8 cellular contexts compared by ENCODE assay signal in the genomic region with DNA sequence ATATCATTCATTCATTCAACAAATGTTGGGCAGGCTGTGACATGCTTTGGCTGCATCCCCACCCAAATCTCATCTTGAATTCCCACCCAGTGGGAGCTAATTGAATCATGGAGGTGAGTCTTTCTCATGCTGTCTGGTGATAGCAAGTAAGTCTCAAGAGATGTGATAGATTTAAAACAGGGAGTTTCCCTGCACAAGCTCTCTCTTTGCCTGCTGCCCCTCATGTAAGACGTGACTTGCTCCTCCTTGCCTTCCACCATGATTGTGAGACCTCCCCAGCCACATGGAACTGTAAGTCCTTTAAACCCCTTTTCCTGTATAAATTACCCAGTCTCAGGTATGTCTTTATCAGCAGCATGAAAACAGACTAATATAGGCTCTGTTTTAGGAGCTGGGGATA.
A peak's percentile ranks its signal among the peaks of the same experiment; 100 is the strongest.
DNase-seq lines count a peak whose midpoint lies in the region; ATAC-seq and TF ChIP-seq lines count a peak whose summit lies in the region.
"Not testable (repeated sequence)": the region's sequence is repeated elsewhere in the genome, so short reads cannot be mapped to it uniquely, and the experiment has no call there.

No MANE protein-coding gene starts in this region.

- POLR2A ChIA-PET in HEK293 (lab: Yijun Ruan, JAX) = not testable (repeated sequence)

- not testable (repeated sequence) for H2AFZ ChIP-seq in DND-41 (ENCODE audit: low read depth, low read length); GM23338; hepatocyte

- ATAC-seq in DND-41 (ENCODE audit: insufficient read depth, low read depth); GM23338: not testable (repeated sequence)

- intact Hi-C loops in esophagus muscularis mucosa (cut with DNase I) = not testable (repeated sequence)

- CTCF ChIA-PET in HEK293 (lab: Yijun Ruan, JAX) = interaction anchor here (0.6 to 2.4 kb wide), 2 partner anchors 11 to 87 kb away, joined by 5 to 21 read pairs; no protein-coding TSS in a partner anchor

- WGBS in esophagus muscularis mucosa = 89% methylated on average over 1 of the region's 1 CpG
- 95% methylated on average over 1 of the region's 1 CpG for WGBS in hepatocyte (ENCODE audit: low lambda C conversion rate, missing lambda C conversion rate)

- H3K9me3 ChIP-seq in BLaER1 = peaks cover 16% of the 10 kb centered on the region
- not testable (repeated sequence) for H3K9me3 ChIP-seq in DND-41 (ENCODE audit: insufficient read depth, low read length, severe bottlenecking); HEK293 (ENCODE audit: control insufficient read depth, insufficient read depth, low read depth, low read length); SJSA1 (replicated peaks); esophagus muscularis mucosa; hepatocyte (ENCODE audit: low read depth)

- H3K9me3 Mint-ChIP-seq in GM23338 = not testable (repeated sequence)

- not testable (repeated sequence) for TF ChIP-seq CTCF in DND-41 (IDR thresholded peaks at IDR 0.05; ENCODE audit: borderline replicate concordance, extremely low read depth, low read length, poor library complexity, severe bottlenecking); GM23338 (conservative IDR thresholded peaks at IDR 0.05; ENCODE audit: low read depth in 2 of 2); HEK293 (tag by site-specific recombination; IDR thresholded peaks at IDR 0.05); esophagus muscularis mucosa (IDR thresholded peaks at IDR 0.05); hepatocyte (IDR thresholded peaks at IDR 0.05; ENCODE audit: poor library complexity)

- H4K20me1 ChIP-seq in BLaER1; DND-41 (ENCODE audit: insufficient read depth, low read length); GM23338 (replicated peaks; ENCODE audit: insufficient read depth); hepatocyte (ENCODE audit: insufficient read depth, poor library complexity, severe bottlenecking): not testable (repeated sequence)

- H3K27ac Mint-ChIP-seq in GM23338 = peak overlapping the region; percentile 45; the same call in 1 of the 2 replicates

- H3K4me2 ChIP-seq in BLaER1 = peak overlapping the region; percentile 67
- not testable (repeated sequence) for H3K4me2 ChIP-seq in DND-41 (ENCODE audit: insufficient read depth, low read length); GM23338; hepatocyte

- TF ChIP-seq POLR2A in esophagus muscularis mucosa (IDR thresholded peaks at IDR 0.05; ENCODE audit: low read depth) = not testable (repeated sequence)

- H3K79me2 ChIP-seq in DND-41 (ENCODE audit: insufficient read depth, low read length); GM23338 (replicated peaks; ENCODE audit: insufficient read depth); hepatocyte: not testable (repeated sequence)

- not testable (repeated sequence) for H3K36me3 ChIP-seq in BLaER1; DND-41 (ENCODE audit: insufficient read depth, low read length); GM23338 (ENCODE audit: insufficient read depth); HEK293 (ENCODE audit: control insufficient read depth in 2 of 2, insufficient read depth in 1 of 2, low read length in 2 of 2); SJSA1; esophagus muscularis mucosa; hepatocyte (replicated peaks; ENCODE audit: insufficient read depth, low read depth)

- H3K9ac ChIP-seq in BLaER1 = not testable (repeated sequence)
- peak overlapping the region; percentile 33; the same call in 1 of the 2 replicates for H3K9ac ChIP-seq in DND-41 (ENCODE audit: low read depth, low read length)

- not testable (repeated sequence) for H3K4me3 Mint-ChIP-seq in GM23338

- not testable (repeated sequence) for H3F3A ChIP-seq in GM23338 (replicated peaks; ENCODE audit: low read depth)

- H3K9me2 ChIP-seq in GM23338 (ENCODE audit: insufficient read depth); hepatocyte (replicated peaks; ENCODE audit: insufficient read depth): not testable (repeated sequence)

- H3K4me1 ChIP-seq in BLaER1 = peaks cover 77% of the 10 kb centered on the region
- peaks cover 88% of the 10 kb centered on the region for H3K4me1 ChIP-seq in DND-41 (ENCODE audit: insufficient read depth, low read length)
- peaks cover 11% of the 10 kb centered on the region; the same call in 1 of the 2 replicates for H3K4me1 ChIP-seq in GM23338 (ENCODE audit: insufficient read depth)
- not testable (repeated sequence) for H3K4me1 ChIP-seq in HEK293 (ENCODE audit: control insufficient read depth, insufficient read depth, low read length); esophagus muscularis mucosa; hepatocyte (ENCODE audit: insufficient read depth)
- H3K4me1 ChIP-seq in SJSA1 (replicated peaks) = peaks cover 58% of the 10 kb centered on the region

- H3K27ac ChIP-seq in BLaER1 (peak overlapping the region; percentile 78), DND-41 (ENCODE audit: low read length) (peak overlapping the region; percentile 98), SJSA1 (peak overlapping the region; percentile 78), hepatocyte (peak overlapping the region; percentile 5)
- H3K27ac ChIP-seq in GM23338 (ENCODE audit: low read depth); HEK293 (ENCODE audit: extremely low read depth, low read depth, low read length); esophagus muscularis mucosa (replicated peaks in 1 of 4): not testable (repeated sequence)

- H3K4me1 Mint-ChIP-seq in GM23338 = peaks cover 25% of the 10 kb centered on the region

- H3K27me3 Mint-ChIP-seq in GM23338 (ENCODE audit: insufficient read depth, low read depth, poor library complexity) = not testable (repeated sequence)

- H3K27me3 ChIP-seq in BLaER1; DND-41 (ENCODE audit: insufficient read depth, low read length, poor library complexity); GM23338 (ENCODE audit: insufficient read depth); SJSA1 (replicated peaks); esophagus muscularis mucosa; hepatocyte: not testable (repeated sequence)

- not testable (repeated sequence) for H3K4me3 ChIP-seq in BLaER1; DND-41 (ENCODE audit: low read depth in 1 of 2, low read length in 2 of 2); GM23338; HEK293 (ENCODE audit: low read depth, low read length); SJSA1; esophagus muscularis mucosa; hepatocyte

- H3K36me3 Mint-ChIP-seq in GM23338 (ENCODE audit: low read depth) = not testable (repeated sequence)

- not testable (repeated sequence) for DNase-seq in DND-41; GM23338 (ENCODE audit: low spot score); SJSA1 (ENCODE audit: low read depth in 1 of 2, low spot score in 2 of 2); hepatocyte (ENCODE audit: low spot score)
- DNase-seq in NCI-H69 (lab: John Stamatoyannopoulos, UW) (peak; percentile 39), esophagus muscularis mucosa (ENCODE audit: extremely low spot score) (peak; percentile 86)

- TF ChIP-seq EP300 in esophagus muscularis mucosa (IDR thresholded peaks at IDR 0.05) = not testable (repeated sequence)

TF ChIP-seq in HEK293, 187 proteins besides CTCF, POLR2A, EP300 and RAD21:
- TF ChIP-seq ZNF510 (tag by site-specific recombination; IDR thresholded peaks at IDR 0.05; ENCODE audit: insufficient replicate concordance) = peak; percentile 55
